ENCODE assay signal across 10 cellular contexts in the genomic region with DNA sequence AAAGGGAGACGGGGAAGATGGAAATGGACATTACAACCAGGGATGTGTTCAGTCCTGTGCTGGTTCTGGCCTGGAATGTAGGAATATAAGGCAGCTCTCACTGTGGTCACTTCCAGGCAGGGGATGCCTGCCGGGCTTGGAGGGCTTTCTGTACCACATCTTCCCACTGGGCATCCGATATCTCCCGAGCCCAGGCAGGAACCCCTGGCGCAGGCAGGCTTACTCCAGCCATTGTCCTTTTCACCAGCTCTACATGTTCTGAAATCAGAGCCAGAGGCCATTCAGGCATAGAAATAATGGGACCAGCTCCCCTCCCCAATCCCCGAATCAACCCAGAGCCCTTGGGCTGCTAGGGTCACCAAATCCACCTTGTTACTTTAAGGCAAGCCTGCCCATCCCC. TPM values are rescaled to one million over a fixed set of nuclear protein-coding genes. Genes with fewer than 3 reads are reported as not detected.
A peak's percentile ranks its signal among the peaks of the same experiment; 100 is the strongest.
DNase-seq lines count a peak whose midpoint lies in the region; ATAC-seq, FAIRE-seq and TF ChIP-seq lines count a peak whose summit lies in the region.
"Had no signal": no experiment of that assay in that cellular context is flagged by ENCODE, and none has a peak within 500 bp of the region (broad histone marks: within the 10 kb centered on the region; RNA-seq: fewer than 3 reads in every experiment).

No MANE protein-coding gene starts in this region.

- H3K9me3 ChIP-seq in lower lobe of right lung (no peaks in the 10 kb centered on the region), kidney (ENCODE audit: control insufficient read depth in 1 of 2, low read length in 2 of 2) (no peaks in the 10 kb centered on the region)

- H3K9me3 Mint-ChIP-seq in activated naive CD8-positive, alpha-beta T cell treated with anti-CD3 and anti-CD28 coated beads for 36 hours = no peaks in the 10 kb centered on the region

- H3K36me3 ChIP-seq in lower lobe of right lung = peaks cover 52% of the 10 kb centered on the region
- H3K36me3 ChIP-seq in kidney (ENCODE audit: control insufficient read depth in 1 of 2, insufficient read depth in 2 of 2, low read length in 2 of 2) = peaks cover 15 to 30% of the 10 kb centered on the region in 2 donors

- intact Hi-C loops in lower lobe of right lung (cut with DNase I) = no loop called here
- intact Hi-C loops in kidney (cut with DNase I) = no loop called here

- H3K4me3 ChIP-seq in AG04449 (ENCODE audit: low read depth, low read length) = peak overlapping the region; percentile 79
- peak overlapping the region; percentile 91 for H3K4me3 ChIP-seq in HFF-Myc (replicated peaks; ENCODE audit: low read depth, low read length)
- peak overlapping the region; percentile 69 for H3K4me3 ChIP-seq in lower lobe of right lung
- H3K4me3 ChIP-seq in kidney (ENCODE audit: low read length in 2 of 2) = no peak overlapping the region

- TF ChIP-seq CTCF in AG04449 (IDR thresholded peaks at IDR 0.05; ENCODE audit: insufficient read depth, low read length, missing control alignments) (no peak), HFF-Myc (IDR thresholded peaks at IDR 0.05; ENCODE audit: low read depth, low read length, missing control alignments) (no peak), lower lobe of right lung (IDR thresholded peaks at IDR 0.05) (no peak), kidney (IDR thresholded peaks at IDR 0.05; ENCODE audit: borderline replicate concordance, extremely low read depth, insufficient read depth) (no peak), GM10266 (IDR thresholded peaks at IDR 0.05; ENCODE audit: control insufficient read depth, insufficient read depth, low read depth, missing control alignments) (no peak)

- H3K4me1 ChIP-seq in lower lobe of right lung (peaks cover 39% of the 10 kb centered on the region), kidney (ENCODE audit: control insufficient read depth in 1 of 2, insufficient read depth in 1 of 2, low read depth in 1 of 2, low read length in 2 of 2) (peaks cover 18 to 22% of the 10 kb centered on the region in 2 donors)

- peak overlapping the region; percentile 95 for H3K4me3 Mint-ChIP-seq in activated naive CD8-positive, alpha-beta T cell treated with anti-CD3 and anti-CD28 coated beads for 36 hours

- H3K9ac ChIP-seq in kidney (ENCODE audit: low read length in 2 of 2) = peak overlapping the region in 1 of 2 donors; percentile 83

- POLR2A ChIA-PET in AG04449 (lab: Yijun Ruan, JAX) = no interaction called here

- H3K27ac ChIP-seq in lower lobe of right lung (no peak overlapping the region), kidney (ENCODE audit: low read depth in 2 of 2, low read length in 2 of 2) (no peak overlapping the region)

- DNase-seq in AG04449 (ENCODE audit: low read depth, low spot score) (no peak), HFF-Myc (ENCODE audit: extremely low read depth, low read depth) (no peak), lower lobe of right lung (no peak), GF-D8 (lab: John Stamatoyannopoulos, UW) (no peak), kidney (no peak), GM10266 (ENCODE audit: extremely low spot score) (no peak)
- no peak for DNase-seq in activated naive CD8-positive, alpha-beta T cell treated with anti-CD3 and anti-CD28 coated beads for 36 hours
- DNase-seq: effector CD4-positive, alpha-beta T cell; NCI-H524 treated with DMSO at 0.1 percent for 48 hours had no signal

- ATAC-seq in lower lobe of right lung = no peak
- ATAC-seq in HG02840 (IDR thresholded peaks at IDR 0.05; ENCODE audit: low FRiP score, unreplicated experiment) = no peak

- no peak for FAIRE-seq in kidney (lab: Jason Lieb, UNC)

- peaks cover 37% of the 10 kb centered on the region for H3K4me1 Mint-ChIP-seq in activated naive CD8-positive, alpha-beta T cell treated with anti-CD3 and anti-CD28 coated beads for 36 hours

- CTCF ChIA-PET in AG04449 (lab: Yijun Ruan, JAX) = interaction anchor here (0.9 to 5.5 kb wide), 5 partner anchors 8 to 131 kb away, joined by 3 to 38 read pairs (median 6); no protein-coding TSS in a partner anchor

- no peaks in the 10 kb centered on the region for H3K27me3 ChIP-seq in lower lobe of right lung (ENCODE audit: low read depth)

- H3K27ac Mint-ChIP-seq in activated naive CD8-positive, alpha-beta T cell treated with anti-CD3 and anti-CD28 coated beads for 36 hours = peak overlapping the region; percentile 90

- H3K36me3 Mint-ChIP-seq in activated naive CD8-positive, alpha-beta T cell treated with anti-CD3 and anti-CD28 coated beads for 36 hours = peaks cover 19% of the 10 kb centered on the region

- H3K27me3 Mint-ChIP-seq in activated naive CD8-positive, alpha-beta T cell treated with anti-CD3 and anti-CD28 coated beads for 36 hours = no peaks in the 10 kb centered on the region

RNA-seq across cellular contexts. Expression of a gene that starts 1.4 kb away (rescaled TPM):
- total RNA-seq in activated naive CD8-positive, alpha-beta T cell treated with anti-CD3 and anti-CD28 coated beads for 36 hours = 100 to 1,000 TPM in 1 of 2 experiments, 10 to 100 TPM in 1; 98.6 to 105 TPM
- total RNA-seq in lower lobe of right lung (44.8 TPM), kidney (53.2 TPM)
- polyA plus RNA-seq in kidney (ENCODE audit: insufficient read depth, low read depth, low replicate concordance) = 149 TPM

RNA-seq across cellular contexts. Expression of a gene that starts 1.7 kb away (rescaled TPM):
- total RNA-seq in activated naive CD8-positive, alpha-beta T cell treated with anti-CD3 and anti-CD28 coated beads for 36 hours = 10 to 100 TPM; 65.8 to 66.1 TPM
- total RNA-seq in lower lobe of right lung (59.3 TPM), kidney (52.6 TPM)
- polyA plus RNA-seq in kidney (ENCODE audit: insufficient read depth, low read depth, low replicate concordance) = 90.0 TPM

RNA-seq across cellular contexts. Expression of a gene that starts 9.1 kb away (rescaled TPM):
- 10 to 100 TPM; 87.6 to 93.0 TPM for total RNA-seq in activated naive CD8-positive, alpha-beta T cell treated with anti-CD3 and anti-CD28 coated beads for 36 hours
- total RNA-seq in lower lobe of right lung (35.3 TPM), kidney (49.2 TPM)
- polyA plus RNA-seq in kidney (ENCODE audit: insufficient read depth, low read depth, low replicate concordance) = 55.2 TPM

RNA-seq across cellular contexts. Expression of a gene that starts 28.0 kb away (rescaled TPM):
- 10 to 100 TPM; 43.0 to 43.4 TPM for total RNA-seq in activated naive CD8-positive, alpha-beta T cell treated with anti-CD3 and anti-CD28 coated beads for 36 hours
- total RNA-seq in lower lobe of right lung = 24.5 TPM
- total RNA-seq in kidney = 22.6 TPM
- 21.8 TPM for polyA plus RNA-seq in kidney (ENCODE audit: insufficient read depth, low read depth, low replicate concordance)

RNA-seq across cellular contexts. Expression of a gene that starts 33.4 kb away (rescaled TPM):
- total RNA-seq in activated naive CD8-positive, alpha-beta T cell treated with anti-CD3 and anti-CD28 coated beads for 36 hours = 10 to 100 TPM; 15.2 to 16.7 TPM
- total RNA-seq in lower lobe of right lung (33.3 TPM), kidney (22.6 TPM)
- 18.0 TPM for polyA plus RNA-seq in kidney (ENCODE audit: insufficient read depth, low read depth, low replicate concordance)

Comparison
In these comparisons a context has a peak if more than half of its experiments do, and no peak if none do; other contexts are left out.
1. H3K4me3 ChIP-seq: peak in AG04449 (single experiment), HFF-Myc (single experiment) and lower lobe of right lung (single experiment); none in kidney (0 of 2).